8 cellular contexts compared by ENCODE assay signal in the genomic region with DNA sequence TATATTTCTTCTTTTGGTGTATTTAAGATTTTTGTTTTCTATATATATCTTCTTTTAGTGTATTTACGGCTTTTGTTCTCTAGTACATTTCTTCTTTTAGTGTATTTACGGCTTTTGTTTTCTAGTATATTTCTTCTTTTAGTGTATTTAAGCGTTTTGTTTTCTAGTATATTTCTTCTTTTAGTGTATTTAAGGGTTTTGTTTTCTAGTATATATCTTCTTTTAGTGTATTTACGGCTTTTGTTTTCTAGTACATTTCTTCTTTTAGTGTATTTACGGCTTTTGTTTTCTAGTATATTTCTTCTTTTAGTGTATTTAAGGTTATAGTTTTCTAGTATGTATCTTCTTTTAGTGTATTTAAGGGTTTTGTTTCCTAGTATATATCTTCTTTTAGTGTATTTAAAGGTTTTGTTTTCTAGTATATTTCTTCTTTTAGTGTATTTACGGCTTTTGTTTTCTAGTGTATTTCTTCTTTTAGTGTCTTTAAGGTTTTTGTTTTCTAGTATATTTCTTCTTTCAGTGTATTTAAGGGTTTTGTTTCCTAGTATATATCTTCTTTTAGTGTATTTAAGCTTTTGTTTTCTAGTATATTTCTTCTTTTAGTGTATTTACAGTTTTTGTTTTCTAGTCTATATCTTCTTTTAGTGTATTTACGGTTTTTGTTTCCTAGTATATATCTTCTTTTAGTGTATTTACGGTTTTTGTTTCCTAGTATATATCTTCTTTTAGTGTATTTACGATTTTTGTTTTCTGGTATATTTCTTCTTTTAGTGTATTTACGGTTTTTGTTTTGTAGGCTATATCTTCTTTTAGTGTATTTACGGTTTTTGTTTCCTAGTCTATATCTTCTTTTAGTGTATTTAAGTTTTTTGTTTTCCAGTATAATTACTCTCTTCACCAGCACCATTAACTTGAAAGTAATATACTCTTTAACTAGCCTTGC.
DNase-seq lines count a peak whose midpoint lies in the region; ATAC-seq, FAIRE-seq and TF ChIP-seq lines count a peak whose summit lies in the region.
"Not testable (repeated sequence)": the region's sequence is repeated elsewhere in the genome, so short reads cannot be mapped to it uniquely, and the experiment has no call there.

No MANE protein-coding gene starts in this region.

- not testable (repeated sequence) for TF ChIP-seq EP300 in H1 (IDR thresholded peaks at IDR 0.05; ENCODE audit: borderline replicate concordance in 1 of 2, low read depth in 2 of 2, low read length in 2 of 2); HepG2 (IDR thresholded peaks at IDR 0.05; ENCODE audit: low read depth in 2 of 2, low read length in 2 of 2); HepG2 (CRISPR knock-in tag; IDR thresholded peaks at IDR 0.05; ENCODE audit: borderline replicate concordance)

- not testable (repeated sequence) for H2BK120ac ChIP-seq in H1 (replicated peaks; ENCODE audit: low read depth, low read length)

- H3K4ac ChIP-seq in H1 (replicated peaks; ENCODE audit: insufficient read length, low read depth, low read length): not testable (repeated sequence)

- not testable (repeated sequence) for H4K5ac ChIP-seq in H1 (ENCODE audit: insufficient read length, low read depth, low read length)

- intact Hi-C loops in HepG2 (cut with micrococcal nuclease; ENCODE audit: unreplicated experiment): not testable (repeated sequence)

- not testable (repeated sequence) for H3K36me3 ChIP-seq in adipocyte (ENCODE audit: control insufficient read depth, insufficient read depth, low read length, severe bottlenecking); H1 (ENCODE audit: control insufficient read depth in 2 of 4, insufficient read depth in 4 of 4, low read length in 3 of 4); HepG2 (replicated peaks in 1 of 2; ENCODE audit: control insufficient read depth in 1 of 2, insufficient read depth in 2 of 2, low read length in 2 of 2); small intestine (ENCODE audit: control insufficient read depth in 2 of 2, insufficient read depth in 2 of 2, low read length in 2 of 2)

- H3K79me2 ChIP-seq in H1 (ENCODE audit: control insufficient read depth in 1 of 2, insufficient read depth in 2 of 2, low read length in 2 of 2); HepG2 (ENCODE audit: insufficient read depth, low read length): not testable (repeated sequence)

- not testable (repeated sequence) for H4K8ac ChIP-seq in H1 (ENCODE audit: extremely low read depth, insufficient read depth, low read length)

- H3K23ac ChIP-seq in H1 (ENCODE audit: insufficient read length): not testable (repeated sequence)

- H4K91ac ChIP-seq in H1 (replicated peaks; ENCODE audit: insufficient read length, low read length): not testable (repeated sequence)

- POLR2A ChIA-PET in H1 (lab: Charles Lee; ENCODE audit: partially characterized antibody); HepG2 (lab: Yijun Ruan, JAX): not testable (repeated sequence)

- not testable (repeated sequence) for H2AFZ ChIP-seq in H1 (ENCODE audit: low read length); HepG2 (ENCODE audit: low read length)

- H3K9ac ChIP-seq in adipocyte (ENCODE audit: low read length); H1 (replicated peaks in 1 of 4; ENCODE audit: extremely low read depth in 1 of 4, low read depth in 3 of 4, low read length in 3 of 4); HepG2 (ENCODE audit: insufficient read depth, low read depth, low read length): not testable (repeated sequence)

- not testable (repeated sequence) for TF ChIP-seq RAD21 in H1 (IDR thresholded peaks at IDR 0.05 in 1 of 2, conservative IDR thresholded peaks at IDR 0.05 in 1 of 2; ENCODE audit: low read depth in 2 of 2, low read length in 2 of 2); HepG2 (CRISPR knock-in tag; IDR thresholded peaks at IDR 0.05)

- peak; percentile 15 for DNase-seq in ELR (ENCODE audit: low read depth)
- DNase-seq in HCEC 1CT: peak; percentile 2
- DNase-seq in HT1080 (ENCODE audit: low read depth): peak; percentile 18
- peak; percentile 62 for DNase-seq in RKO (ENCODE audit: low spot score)
- peak; percentile 4 for DNase-seq in adipocyte (ENCODE audit: low read depth)
- DNase-seq in H1 (ENCODE audit: low read depth in 1 of 2, low spot score in 2 of 2); HepG2 (ENCODE audit: low spot score); small intestine: not testable (repeated sequence)

- CTCF ChIA-PET in H1 (lab: Charles Lee; ENCODE audit: partially characterized antibody); HepG2 (lab: Yijun Ruan, JAX; ENCODE audit: low intra/inter-chr PET ratio, low total read pairs): not testable (repeated sequence)

- in situ Hi-C loops in HepG2 (cut with HindIII; ENCODE audit: extremely low pct_ligation_motif_present, low pct_unique_long_range_greater_than_20kb): not testable (repeated sequence)

- H3K56ac ChIP-seq in H1 (replicated peaks; ENCODE audit: insufficient read length, low read depth, low read length): not testable (repeated sequence)

- H3K4me3 ChIP-seq in adipocyte (ENCODE audit: low read length); H1 (ENCODE audit: extremely low read depth in 1 of 4, insufficient read depth in 2 of 4, low read depth in 3 of 4, low read length in 4 of 4); HepG2 (replicated peaks in 1 of 3; ENCODE audit: insufficient read depth in 1 of 3, low read depth in 2 of 3, low read length in 3 of 3); small intestine (ENCODE audit: low read depth in 1 of 2, low read length in 2 of 2): not testable (repeated sequence)

- not testable (repeated sequence) for H2BK12ac ChIP-seq in H1 (ENCODE audit: low read depth, low read length)

- not testable (repeated sequence) for FAIRE-seq in H1 (lab: Jason Lieb, UNC); HepG2 (lab: Jason Lieb, UNC)
- peak; percentile 97 for FAIRE-seq in small intestine (lab: Jason Lieb, UNC)

- ATAC-seq in HepG2: not testable (repeated sequence)

- not testable (repeated sequence) for H3K4me2 ChIP-seq in H1 (ENCODE audit: insufficient read depth in 1 of 2, low read depth in 2 of 2, low read length in 2 of 2); HepG2 (ENCODE audit: low read depth, low read length)

- not testable (repeated sequence) for H4K20me1 ChIP-seq in H1 (replicated peaks in 1 of 2; ENCODE audit: control insufficient read depth in 1 of 2, insufficient read depth in 2 of 2, low read length in 2 of 2); HepG2 (ENCODE audit: insufficient read depth, low read length)

- TF ChIP-seq POLR2A in H1 (IDR thresholded peaks at IDR 0.05; ENCODE audit: control extremely low read depth in 1 of 2, low read depth in 2 of 2, low read length in 2 of 2); HepG2 (IDR thresholded peaks at IDR 0.05; ENCODE audit: insufficient read depth in 1 of 2, low read depth in 2 of 2, low read length in 2 of 2): not testable (repeated sequence)

- H3K27me3 ChIP-seq in adipocyte (replicated peaks; ENCODE audit: control insufficient read depth, insufficient read depth, low read length); H1 (replicated peaks in 1 of 4; ENCODE audit: control insufficient read depth in 3 of 4, extremely low read depth in 1 of 4, insufficient read depth in 3 of 4, low read length in 3 of 4); HepG2 (ENCODE audit: control insufficient read depth in 1 of 2, insufficient read depth in 2 of 2, low read length in 2 of 2); small intestine (ENCODE audit: control insufficient read depth in 2 of 2, insufficient read depth in 2 of 2, low read length in 2 of 2): not testable (repeated sequence)

- not testable (repeated sequence) for BruUV-seq in HepG2 (replicated peaks; lab: Mats Ljungman, UMichigan)

- H2BK5ac ChIP-seq in H1 (ENCODE audit: low read depth, low read length): not testable (repeated sequence)

- not testable (repeated sequence) for TF ChIP-seq CTCF in H1 (IDR thresholded peaks at IDR 0.05; ENCODE audit: control extremely low read depth in 1 of 3, insufficient read depth in 1 of 3, low read depth in 1 of 3, low read length in 3 of 3); HepG2 (CRISPR knock-in tag; IDR thresholded peaks at IDR 0.05)

- H3K18ac ChIP-seq in H1 (ENCODE audit: extremely low read depth, low read length): not testable (repeated sequence)

- not testable (repeated sequence) for H2BK15ac ChIP-seq in H1 (ENCODE audit: low read length)

- H3K79me1 ChIP-seq in H1 (ENCODE audit: low read depth, low read length): not testable (repeated sequence)

- not testable (repeated sequence) for H2BK20ac ChIP-seq in H1 (ENCODE audit: low read length)

- not testable (repeated sequence) for H3K14ac ChIP-seq in H1 (ENCODE audit: insufficient read length)

- H3K23me2 ChIP-seq in H1 (ENCODE audit: low read depth, low read length): not testable (repeated sequence)

- 57% methylated on average over 11 of the region's 11 CpGs; no CpG with 5 or more reads in 1 of the 2 experiments for WGBS in H1 (ENCODE audit: extremely low coverage in 1 of 2, insufficient coverage in 1 of 2, insufficient read length in 1 of 2, insufficient replicate concordance in 2 of 2, low coverage in 1 of 2, low lambda C conversion rate in 2 of 2, missing lambda C conversion rate in 1 of 2), 2 experiments
- 19% methylated on average over 11 of the region's 11 CpGs for WGBS in HepG2 (ENCODE audit: low lambda C conversion rate)
- WGBS in small intestine, 3 donors: 55 to 70% (median 64%) methylated on average over 11 of the region's 11 CpGs

- H3K9me3 ChIP-seq in adipocyte (ENCODE audit: control insufficient read depth, low read length); H1 (ENCODE audit: insufficient read depth in 2 of 2, low read depth in 1 of 2, low read length in 1 of 2); HepG2 (ENCODE audit: low read length); small intestine (ENCODE audit: control insufficient read depth, low read depth): not testable (repeated sequence)

- not testable (repeated sequence) for H3K27ac ChIP-seq in H1 (ENCODE audit: low read depth, low read length); HepG2 (ENCODE audit: extremely low read length, insufficient read depth, low read length); small intestine (ENCODE audit: low read depth in 1 of 2, low read length in 1 of 2)

- not testable (repeated sequence) for H2AK5ac ChIP-seq in H1 (ENCODE audit: low read depth, low read length)

- not testable (repeated sequence) for H3K4me1 ChIP-seq in adipocyte (ENCODE audit: control insufficient read depth, insufficient read depth, low read length); H1 (replicated peaks in 1 of 4; ENCODE audit: control insufficient read depth in 3 of 4, insufficient read depth in 4 of 4, low read length in 3 of 4); HepG2 (ENCODE audit: insufficient read depth, low read length); small intestine (ENCODE audit: control insufficient read depth in 2 of 2, insufficient read depth in 1 of 2, low read depth in 1 of 2, low read length in 1 of 2)
